Comparison of ENCODE assay signal across 8 cellular contexts in the genomic region with DNA sequence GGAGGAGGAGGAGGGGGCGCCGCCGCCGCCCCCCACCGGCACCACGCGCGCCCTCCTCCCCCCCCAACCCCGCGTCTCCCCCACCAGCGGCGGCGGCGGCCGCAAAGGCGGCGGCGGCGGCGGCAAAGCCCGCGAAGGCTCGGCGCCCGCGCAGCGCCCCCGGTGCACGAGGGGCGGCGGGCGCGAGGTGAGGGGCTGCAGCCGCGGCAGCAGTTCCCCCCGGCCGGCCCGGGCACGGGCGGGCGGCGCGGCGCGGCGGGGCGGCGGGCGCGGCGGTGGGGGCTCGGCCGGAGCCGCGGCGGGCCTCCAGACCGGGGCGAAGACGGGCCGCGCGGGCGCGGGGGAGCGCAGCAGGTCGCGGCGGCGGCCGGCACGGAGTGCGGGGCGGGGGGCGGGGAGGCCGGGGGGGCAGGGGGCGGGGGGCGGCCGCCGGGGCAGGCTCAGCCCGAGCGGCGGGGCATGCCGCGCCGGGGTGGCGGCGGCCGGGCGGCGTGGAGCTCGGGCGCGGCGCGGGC. TPM values are rescaled to one million over a fixed set of nuclear protein-coding genes. Genes with fewer than 3 reads are reported as not detected.
DNase-seq lines count a peak whose midpoint lies in the region; ATAC-seq and TF ChIP-seq lines count a peak whose summit lies in the region.

No MANE protein-coding gene starts in this region.

- TF ChIP-seq CTCF in Caco-2 (IDR thresholded peaks at IDR 0.05; ENCODE audit: insufficient read depth in 1 of 2, low read depth in 1 of 2, low read length in 1 of 2, severe bottlenecking in 1 of 2, unreplicated experiment in 1 of 2), result no peak
- no peak for TF ChIP-seq CTCF in neural progenitor cell (IDR thresholded peaks at IDR 0.05)
- TF ChIP-seq CTCF in omental fat pad (IDR thresholded peaks at IDR 0.05), result no peak

- no peak overlapping the region for H2AFZ ChIP-seq in neural progenitor cell (replicated peaks)

- H3K27me3 ChIP-seq in Caco-2 (replicated peaks; ENCODE audit: control insufficient read depth, insufficient read depth, low read length) (no peaks in the 10 kb centered on the region), neural progenitor cell (no peaks in the 10 kb centered on the region)

- peaks cover 40% of the 10 kb centered on the region for H3K4me1 Mint-ChIP-seq in Caco-2 (ENCODE audit: low read depth, unreplicated experiment)
- peaks cover 38% of the 10 kb centered on the region for H3K4me1 Mint-ChIP-seq in dendritic cell treated with granulocyte-macrophage colony-stimulating factor and Interleukin-4, amounts not matched to agents 40 ng/mL and 50 ng/mL, for 4 days (ENCODE audit: low read depth)
- peaks cover 74% of the 10 kb centered on the region for H3K4me1 Mint-ChIP-seq in neural progenitor cell

- intact Hi-C loops in Caco-2 (cut with micrococcal nuclease; ENCODE audit: unreplicated experiment), result loop anchor here (5.0 to 10.0 kb wide), 4 partner anchors 68 to 895 kb away; a partner anchor contains a TSS
- intact Hi-C loops in dendritic cell treated with granulocyte-macrophage colony-stimulating factor and Interleukin-4, amounts not matched to agents 40 ng/mL and 50 ng/mL, for 4 days (cut with micrococcal nuclease), result loop anchor here (1.0 to 5.0 kb wide), 2 partner anchors 348 to 370 kb away; no protein-coding TSS in a partner anchor

- H3K36me3 Mint-ChIP-seq in Caco-2 (ENCODE audit: insufficient read depth, unreplicated experiment) (peaks cover 72% of the 10 kb centered on the region), neural progenitor cell (peaks cover 24% of the 10 kb centered on the region)
- H3K36me3 Mint-ChIP-seq in dendritic cell treated with granulocyte-macrophage colony-stimulating factor and Interleukin-4, amounts not matched to agents 40 ng/mL and 50 ng/mL, for 4 days (ENCODE audit: low read depth), result peaks cover 48% of the 10 kb centered on the region

- H3F3A ChIP-seq in neural progenitor cell (ENCODE audit: low read depth), result peaks cover 38% of the 10 kb centered on the region

- peaks cover 42% of the 10 kb centered on the region for H4K20me1 ChIP-seq in neural progenitor cell (ENCODE audit: low read depth)

- H3K4me3 ChIP-seq in Caco-2 (ENCODE audit: low read depth, low read length), result peak overlapping the region; percentile 82
- H3K4me3 ChIP-seq in neural progenitor cell, result peak overlapping the region; percentile 62

- H3K36me3 ChIP-seq in Caco-2 (ENCODE audit: control insufficient read depth, insufficient read depth, low read length) (peaks cover 7% of the 10 kb centered on the region), KOPT-K1 (ENCODE audit: insufficient read depth, low read length) (peaks cover 33% of the 10 kb centered on the region), neural progenitor cell (peaks cover 4% of the 10 kb centered on the region)

- DNase-seq in Caco-2 (no peak), neural progenitor cell (ENCODE audit: low spot score) (peak; percentile 65), cortex of kidney (lab: John Stamatoyannopoulos, UW) (no peak), omental fat pad (ENCODE audit: low spot score) (no peak)
- DNase-seq in stimulated activated CD4-positive, alpha-beta T cell treated with anti-CD3 and anti-CD28 coated beads, Interleukin-4, amount 100 ng/mL, for 1 hour, result no peak

- no peak overlapping the region for H3K9ac ChIP-seq in neural progenitor cell

- peaks cover 48% of the 10 kb centered on the region for H3K79me2 ChIP-seq in neural progenitor cell (ENCODE audit: low read depth)

- no peaks in the 10 kb centered on the region for H3K9me3 Mint-ChIP-seq in Caco-2 (ENCODE audit: unreplicated experiment)
- H3K9me3 Mint-ChIP-seq in dendritic cell treated with granulocyte-macrophage colony-stimulating factor and Interleukin-4, amounts not matched to agents 40 ng/mL and 50 ng/mL, for 4 days, result no peaks in the 10 kb centered on the region
- peaks cover 3% of the 10 kb centered on the region for H3K9me3 Mint-ChIP-seq in neural progenitor cell

- CTCF ChIA-PET in Caco-2 (lab: Charles Lee), result no interaction called here

- H3K4me3 Mint-ChIP-seq in Caco-2 (ENCODE audit: unreplicated experiment), result peak overlapping the region; percentile 92
- H3K4me3 Mint-ChIP-seq in dendritic cell treated with granulocyte-macrophage colony-stimulating factor and Interleukin-4, amounts not matched to agents 40 ng/mL and 50 ng/mL, for 4 days, result peak overlapping the region; percentile 96
- no peak overlapping the region for H3K4me3 Mint-ChIP-seq in neural progenitor cell

- H3K9me3 ChIP-seq in Caco-2, result no peaks in the 10 kb centered on the region
- no peaks in the 10 kb centered on the region for H3K9me3 ChIP-seq in KOPT-K1 (ENCODE audit: insufficient read depth, low read length, poor library complexity, severe bottlenecking)
- H3K9me3 ChIP-seq in neural progenitor cell (ENCODE audit: low read depth), result no peaks in the 10 kb centered on the region

- POLR2A ChIA-PET in Caco-2 (lab: Charles Lee), result interaction anchor here (2.4 to 5.1 kb wide), 5 partner anchors 9 to 172 kb away, joined by 12 to 72 read pairs (median 61); no protein-coding TSS in a partner anchor

- H3K27ac Mint-ChIP-seq in Caco-2 (ENCODE audit: unreplicated experiment) (peak overlapping the region; percentile 98), neural progenitor cell (no peak overlapping the region)
- peak overlapping the region; percentile 100 for H3K27ac Mint-ChIP-seq in dendritic cell treated with granulocyte-macrophage colony-stimulating factor and Interleukin-4, amounts not matched to agents 40 ng/mL and 50 ng/mL, for 4 days

- H3K27ac ChIP-seq in KOPT-K1 (ENCODE audit: low read depth, low read length, poor library complexity, severe bottlenecking) (peak overlapping the region; percentile 86), neural progenitor cell (no peak overlapping the region)

- no peak for ATAC-seq in GM18873 (IDR thresholded peaks at IDR 0.05; ENCODE audit: low FRiP score, unreplicated experiment)
- no peak for ATAC-seq in omental fat pad (ENCODE audit: low FRiP score)

- H3K27me3 Mint-ChIP-seq in Caco-2 (ENCODE audit: insufficient read depth, unreplicated experiment) (no peaks in the 10 kb centered on the region), neural progenitor cell (ENCODE audit: insufficient read depth, low read depth) (peaks cover 10% of the 10 kb centered on the region)
- H3K27me3 Mint-ChIP-seq in dendritic cell treated with granulocyte-macrophage colony-stimulating factor and Interleukin-4, amounts not matched to agents 40 ng/mL and 50 ng/mL, for 4 days, result no peaks in the 10 kb centered on the region

- BruUV-seq in Caco-2 (replicated peaks; lab: Mats Ljungman, UMichigan), result no TSS peak

- H3K4me1 ChIP-seq in Caco-2 (peaks cover 30% of the 10 kb centered on the region), neural progenitor cell (peaks cover 54% of the 10 kb centered on the region)

- H3K4me2 ChIP-seq in neural progenitor cell, result peak overlapping the region; percentile 96

RNA-seq across cellular contexts. Expression of a gene that starts 0.4 kb away (rescaled TPM):
- total RNA-seq in Caco-2 (2022) (129 and 135 TPM in 2 replicates), neural progenitor cell (ENCODE audit: low replicate concordance) (21.2 and 22.9 TPM in 2 replicates), omental fat pad (10 to 100 TPM; 39.4 to 67.1 (median 40.0) TPM)
